ENCODE assay signal across 28 cellular contexts in the genomic region with DNA sequence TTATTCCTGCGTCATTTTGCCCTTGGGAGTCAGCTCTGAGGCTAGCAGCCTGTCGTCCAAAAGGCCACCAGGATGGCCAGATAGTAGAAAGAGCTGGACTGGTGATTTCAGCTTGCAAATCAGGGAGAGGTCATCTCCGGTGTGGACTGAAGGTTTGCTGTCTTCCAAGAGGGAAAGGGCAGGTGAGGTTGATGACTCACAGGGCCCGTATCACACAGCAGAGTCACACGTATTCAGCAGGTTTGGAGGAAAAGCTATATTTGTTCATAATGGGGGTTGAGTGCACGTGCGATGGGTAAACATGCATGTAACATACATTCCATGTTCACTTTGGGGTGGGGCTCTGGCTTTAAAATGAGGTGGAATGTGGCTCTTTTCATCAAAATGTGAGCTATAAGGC.
"Had no signal": no experiment of that assay in that cellular context is flagged by ENCODE, and none has a peak within 500 bp of the region (broad histone marks: within the 10 kb centered on the region; RNA-seq: fewer than 3 reads in every experiment).

No MANE protein-coding gene starts in this region.

- H3K4me1 Mint-ChIP-seq: activated CD4-positive, alpha-beta T cell treated with anti-CD3 and anti-CD28 coated beads, Interleukin-2, amount 10 ng/mL, durations not matched to agents 24 days and 14 days; activated T-helper 17 cell treated with anti-CD3 and anti-CD28 coated beads, Interleukin-2, amount 50 U/mL, for 72 hours; neural progenitor cell had no signal

- H3K36me3 ChIP-seq: brain microvascular endothelial cell, heart right ventricle, lower lobe of right lung, neural progenitor cell, right atrium auricular region had no signal

- H2AFZ ChIP-seq: neural progenitor cell, parathyroid adenoma had no signal

- H3K27ac ChIP-seq: brain microvascular endothelial cell, esophagus muscularis mucosa, foreskin keratinocyte, heart right ventricle, lower lobe of right lung, neural progenitor cell, right atrium auricular region, tibial nerve had no signal

- H3K4me2 ChIP-seq: neural progenitor cell had no signal

- DNase-seq: activated CD4-positive, alpha-beta memory T cell treated with anti-CD3 and anti-CD28 coated beads for 36 hours; activated CD4-positive, alpha-beta T cell treated with anti-CD3 and anti-CD28 coated beads, Interleukin-2, amount 10 ng/mL, durations not matched to agents 24 days and 14 days; activated CD4-positive, CD25-positive, alpha-beta regulatory T cell treated with anti-CD3 and anti-CD28 coated beads, Interleukin-2, amount 50 U/mL, for 72 hours; activated gamma-delta T cell treated with Interleukin-2 at 50 U/mL for 16 hours; activated naive CD4-positive, alpha-beta T cell treated with anti-CD3 and anti-CD28 coated beads, Interleukin-2, amount 50 U/mL, for 16 hours; activated T-cell treated with anti-CD3 and anti-CD28 coated beads, Interleukin-2, amount 50 U/mL, for 4 hours; amniotic stem cell; brain microvascular endothelial cell; caudate nucleus; cortex of kidney; endodermal cell; foreskin keratinocyte; heart right ventricle; left cardiac atrium; lower lobe of right lung; mesenchymal stem cell; naive thymus-derived CD8-positive, alpha-beta T cell; occipital lobe; stimulated activated CD4-positive, alpha-beta T cell treated with anti-CD3 and anti-CD28 coated beads, Interleukin-15, amount 100 ng/mL, for 24 hours; stimulated activated CD4-positive, alpha-beta T cell treated with anti-CD3 and anti-CD28 coated beads, Interleukin-2, amount 100 ng/mL, for 24 hours; stimulated activated naive CD4-positive, alpha-beta T cell; T-helper 2 cell had no signal

- H3K79me2 ChIP-seq: parathyroid adenoma had no signal

- ATAC-seq: activated T-cell treated with anti-CD3 and anti-CD28 coated beads, Interleukin-2, amount 50 U/mL, for 4 hours; activated T-helper 17 cell treated with anti-CD3 and anti-CD28 coated beads, Interleukin-2, amount 50 U/mL, for 72 hours; foreskin keratinocyte; heart right ventricle; left cardiac atrium; lower lobe of right lung; naive thymus-derived CD8-positive, alpha-beta T cell had no signal

- H3K4me3 Mint-ChIP-seq: activated CD4-positive, alpha-beta memory T cell treated with anti-CD3 and anti-CD28 coated beads for 36 hours; activated CD4-positive, alpha-beta T cell treated with anti-CD3 and anti-CD28 coated beads, Interleukin-2, amount 10 ng/mL, durations not matched to agents 24 days and 14 days; activated T-cell treated with anti-CD3 and anti-CD28 coated beads, Interleukin-2, amount 50 U/mL, for 4 hours; activated T-helper 17 cell treated with anti-CD3 and anti-CD28 coated beads, Interleukin-2, amount 50 U/mL, for 72 hours; endodermal cell; naive thymus-derived CD8-positive, alpha-beta T cell; neural progenitor cell had no signal

- H3K4me3 ChIP-seq: esophagus muscularis mucosa, heart right ventricle, lower lobe of right lung, neural progenitor cell, right atrium auricular region, tibial nerve had no signal

- H3K27me3 ChIP-seq: brain microvascular endothelial cell, esophagus muscularis mucosa, heart right ventricle, neural progenitor cell, right atrium auricular region, tibial nerve had no signal

- H3K27ac Mint-ChIP-seq: activated CD4-positive, alpha-beta memory T cell treated with anti-CD3 and anti-CD28 coated beads for 36 hours; activated CD4-positive, alpha-beta T cell treated with anti-CD3 and anti-CD28 coated beads, Interleukin-2, amount 10 ng/mL, durations not matched to agents 24 days and 14 days; activated T-helper 17 cell treated with anti-CD3 and anti-CD28 coated beads, Interleukin-2, amount 50 U/mL, for 72 hours; endodermal cell; neural progenitor cell had no signal

- H3K4me1 ChIP-seq: foreskin keratinocyte, lower lobe of right lung, parathyroid adenoma, tibial nerve had no signal

- H3K9me3 ChIP-seq: esophagus muscularis mucosa, heart right ventricle, lower lobe of right lung, right atrium auricular region, tibial nerve had no signal

- H3K9me3 Mint-ChIP-seq: activated CD4-positive, alpha-beta memory T cell treated with anti-CD3 and anti-CD28 coated beads for 36 hours; activated CD4-positive, alpha-beta T cell treated with anti-CD3 and anti-CD28 coated beads, Interleukin-2, amount 10 ng/mL, durations not matched to agents 24 days and 14 days; activated T-cell treated with anti-CD3 and anti-CD28 coated beads, Interleukin-2, amount 50 U/mL, for 4 hours; activated T-helper 17 cell treated with anti-CD3 and anti-CD28 coated beads, Interleukin-2, amount 50 U/mL, for 72 hours; endodermal cell; naive thymus-derived CD8-positive, alpha-beta T cell; neural progenitor cell had no signal

- H3K27me3 Mint-ChIP-seq: activated CD4-positive, alpha-beta memory T cell treated with anti-CD3 and anti-CD28 coated beads for 36 hours; activated T-helper 17 cell treated with anti-CD3 and anti-CD28 coated beads, Interleukin-2, amount 50 U/mL, for 72 hours; naive thymus-derived CD8-positive, alpha-beta T cell had no signal
